10 cellular contexts compared by ENCODE assay signal in genomic region chr14:93369393-93370266, GRCh38. TPM values are rescaled to one million over a fixed set of nuclear protein-coding genes. Genes with fewer than 3 reads are reported as not detected.
DNase-seq lines count a peak whose midpoint lies in the region; ATAC-seq, FAIRE-seq and TF ChIP-seq lines count a peak whose summit lies in the region.
"Had no signal": no experiment of that assay in that cellular context is flagged by ENCODE, and none has a peak within 500 bp of the region (broad histone marks: within the 10 kb centered on the region; RNA-seq: fewer than 3 reads in every experiment).

No MANE protein-coding gene starts in this region.

- TF ChIP-seq EP300 in HepG2 (IDR thresholded peaks at IDR 0.05; ENCODE audit: low read depth in 2 of 2, low read length in 2 of 2) (no peak), HepG2 (CRISPR knock-in tag; IDR thresholded peaks at IDR 0.05; ENCODE audit: borderline replicate concordance) (no peak)

- TF ChIP-seq POLR2A in right lobe of liver (IDR thresholded peaks at IDR 0.05) (no peak), HepG2 (IDR thresholded peaks at IDR 0.05; ENCODE audit: insufficient read depth in 1 of 2, low read depth in 2 of 2, low read length in 2 of 2) (no peak)

- H3K4me2 ChIP-seq in HepG2 (ENCODE audit: low read depth, low read length) (no peak overlapping the region), OCI-LY3 (ENCODE audit: low read length) (peak overlapping the region; percentile 52)

- H3K9me3 Mint-ChIP-seq in activated T-cell treated with anti-CD3 and anti-CD28 coated beads, Interleukin-2, amount 50 U/mL, for 4 hours: peaks cover 9% of the 10 kb centered on the region

- TF ChIP-seq CTCF in right lobe of liver (IDR thresholded peaks at IDR 0.05) (no peak), HepG2 (CRISPR knock-in tag; IDR thresholded peaks at IDR 0.05) (no peak), OCI-LY3 (IDR thresholded peaks at IDR 0.05; ENCODE audit: low read depth, low read length) (no peak), upper lobe of right lung (IDR thresholded peaks at IDR 0.05) (no peak)

- no peak overlapping the region for H2AFZ ChIP-seq in HepG2 (ENCODE audit: low read length)
- peak overlapping the region; percentile 84 for H2AFZ ChIP-seq in OCI-LY3 (ENCODE audit: low read depth, low read length)

- H4K20me1 ChIP-seq in HepG2 (ENCODE audit: insufficient read depth, low read length) (no peaks in the 10 kb centered on the region), OCI-LY3 (ENCODE audit: insufficient read depth, low read length) (no peaks in the 10 kb centered on the region)

- intact Hi-C loops in right lobe of liver (cut with DNase I) (no loop called here), HepG2 (cut with micrococcal nuclease; ENCODE audit: unreplicated experiment) (no loop called here), upper lobe of right lung (cut with DNase I) (no loop called here)

- no TSS peak for BruUV-seq in HepG2 (replicated peaks; lab: Mats Ljungman, UMichigan)

- H3K4me3 Mint-ChIP-seq in activated T-cell treated with anti-CD3 and anti-CD28 coated beads, Interleukin-2, amount 50 U/mL, for 4 hours: no peak overlapping the region
- H3K4me3 Mint-ChIP-seq: T-cell had no signal

- H3K4me1 ChIP-seq in right lobe of liver (no peaks in the 10 kb centered on the region), HepG2 (ENCODE audit: insufficient read depth, low read length) (no peaks in the 10 kb centered on the region), OCI-LY3 (ENCODE audit: low read length) (peaks cover 33% of the 10 kb centered on the region), upper lobe of right lung (no peaks in the 10 kb centered on the region)

- no peak for DNase-seq in right lobe of liver
- DNase-seq in HepG2 (ENCODE audit: low spot score): no peak
- DNase-seq in upper lobe of right lung: no peak
- DNase-seq in SHP77 (lab: John Stamatoyannopoulos, UW): no peak
- DNase-seq in T1000 (lab: John Stamatoyannopoulos, UW): no peak
- no peak for DNase-seq in activated T-cell treated with anti-CD3 and anti-CD28 coated beads, Interleukin-2, amount 50 U/mL, for 4 hours
- DNase-seq: stimulated activated CD4-positive, alpha-beta T cell treated with anti-CD3 and anti-CD28 coated beads, Interleukin-4, amount 100 ng/mL, for 1 hour had no signal

- ATAC-seq in right lobe of liver: peak in 3 of 4 donors; percentile 32 to 49 (median 39)
- ATAC-seq in HepG2: no peak
- ATAC-seq in HG02981 (IDR thresholded peaks at IDR 0.05; ENCODE audit: unreplicated experiment): peak; percentile 93
- ATAC-seq in upper lobe of right lung: peak; percentile 91
- no peak for ATAC-seq in activated T-cell treated with anti-CD3 and anti-CD28 coated beads, Interleukin-2, amount 50 U/mL, for 4 hours
- ATAC-seq: T-cell had no signal

- H3K79me2 ChIP-seq in HepG2 (ENCODE audit: insufficient read depth, low read length): no peaks in the 10 kb centered on the region
- no peaks in the 10 kb centered on the region for H3K79me2 ChIP-seq in OCI-LY3 (ENCODE audit: low read length)

- H3K27me3 ChIP-seq in right lobe of liver: no peaks in the 10 kb centered on the region
- H3K27me3 ChIP-seq in HepG2 (ENCODE audit: control insufficient read depth in 1 of 2, insufficient read depth in 2 of 2, low read length in 2 of 2): peaks cover 0 to 3% of the 10 kb centered on the region in 2 experiments; a peak in 1 of 5 replicates
- no peaks in the 10 kb centered on the region for H3K27me3 ChIP-seq in OCI-LY3 (ENCODE audit: low read depth, low read length)
- no peaks in the 10 kb centered on the region for H3K27me3 ChIP-seq in upper lobe of right lung

- in situ Hi-C loops in HepG2 (cut with HindIII; ENCODE audit: extremely low pct_ligation_motif_present, low pct_unique_long_range_greater_than_20kb): no loop called here

- TF ChIP-seq RAD21 in HepG2 (CRISPR knock-in tag; IDR thresholded peaks at IDR 0.05): no peak

- POLR2A ChIA-PET in HepG2 (lab: Yijun Ruan, JAX): no interaction called here

- H3K36me3 ChIP-seq in right lobe of liver (no peaks in the 10 kb centered on the region), HepG2 (replicated peaks in 1 of 2; ENCODE audit: control insufficient read depth in 1 of 2, insufficient read depth in 2 of 2, low read length in 2 of 2) (no peaks in the 10 kb centered on the region), OCI-LY3 (replicated peaks; ENCODE audit: low read depth, low read length) (no peaks in the 10 kb centered on the region), upper lobe of right lung (no peaks in the 10 kb centered on the region)

- WGBS in right lobe of liver (ENCODE audit: insufficient coverage, low coverage, low lambda C conversion rate, missing lambda C conversion rate): 63% methylated on average over 7 of the region's 7 CpGs
- WGBS in HepG2 (ENCODE audit: low lambda C conversion rate): 28% methylated on average over 7 of the region's 7 CpGs

- no peaks in the 10 kb centered on the region for H3K36me3 Mint-ChIP-seq in activated T-cell treated with anti-CD3 and anti-CD28 coated beads, Interleukin-2, amount 50 U/mL, for 4 hours (ENCODE audit: insufficient read depth)
- H3K36me3 Mint-ChIP-seq: T-cell had no signal

- no peak overlapping the region for H3K27ac ChIP-seq in right lobe of liver
- no peak overlapping the region for H3K27ac ChIP-seq in HepG2 (ENCODE audit: extremely low read length, insufficient read depth, low read length)
- H3K27ac ChIP-seq in OCI-LY3 (ENCODE audit: low read length): peak overlapping the region; percentile 46
- H3K27ac ChIP-seq in upper lobe of right lung: no peak overlapping the region

- peaks cover 28% of the 10 kb centered on the region for H3K27me3 Mint-ChIP-seq in activated T-cell treated with anti-CD3 and anti-CD28 coated beads, Interleukin-2, amount 50 U/mL, for 4 hours (ENCODE audit: low read depth)

- H3K9ac ChIP-seq in HepG2 (ENCODE audit: insufficient read depth, low read depth, low read length): no peak overlapping the region
- H3K9ac ChIP-seq in OCI-LY3 (ENCODE audit: low read length): peak overlapping the region; percentile 30; the same call in 1 of the 2 replicates

- H3K4me1 Mint-ChIP-seq in activated T-cell treated with anti-CD3 and anti-CD28 coated beads, Interleukin-2, amount 50 U/mL, for 4 hours (ENCODE audit: low read depth): no peaks in the 10 kb centered on the region
- H3K4me1 Mint-ChIP-seq: T-cell had no signal

- FAIRE-seq in HepG2 (lab: Jason Lieb, UNC): no peak

- CTCF ChIA-PET in HepG2 (lab: Yijun Ruan, JAX; ENCODE audit: low intra/inter-chr PET ratio, low total read pairs): no interaction called here

- no peak overlapping the region for H3K4me3 ChIP-seq in right lobe of liver
- H3K4me3 ChIP-seq in HepG2 (replicated peaks in 1 of 3; ENCODE audit: insufficient read depth in 1 of 3, low read depth in 2 of 3, low read length in 3 of 3): no peak overlapping the region
- H3K4me3 ChIP-seq in OCI-LY3 (ENCODE audit: low read length): peak overlapping the region; percentile 11; the same call in 1 of the 2 replicates
- H3K4me3 ChIP-seq in upper lobe of right lung: no peak overlapping the region

- no peaks in the 10 kb centered on the region for H3K9me3 ChIP-seq in right lobe of liver
- H3K9me3 ChIP-seq in HepG2 (ENCODE audit: low read length): no peaks in the 10 kb centered on the region
- no peaks in the 10 kb centered on the region for H3K9me3 ChIP-seq in OCI-LY3 (ENCODE audit: insufficient read depth, low read length)
- no peaks in the 10 kb centered on the region for H3K9me3 ChIP-seq in upper lobe of right lung

RNA-seq across cellular contexts. Expression of gene COX8C, which starts 22.6 kb away (rescaled TPM):
- total RNA-seq in right lobe of liver (not detected), HepG2 (2016; rRNA removed; fragmentation: Illumina TruSeq; extraction: Trizol) (not detected in 2 replicates), upper lobe of right lung (not detected)
- not detected in 2 replicates for total RNA-seq in HepG2 (2016; cell fraction: cytosol; rRNA removed; fragmentation: Illumina TruSeq; extraction: Trizol; ENCODE audit: low read depth)
- total RNA-seq in HepG2 (2016; cell fraction: insoluble cytoplasmic fraction; rRNA removed; fragmentation: Illumina TruSeq; extraction: Trizol): not detected in 2 replicates
- total RNA-seq in HepG2 (2016; cell fraction: membrane; rRNA removed; fragmentation: Illumina TruSeq; extraction: Trizol): not detected in 2 replicates
- total RNA-seq in HepG2 (2016; cell fraction: nucleus; rRNA removed; fragmentation: Illumina TruSeq; extraction: Trizol): not detected in 2 replicates
- not detected in 2 replicates for polyA plus RNA-seq in HepG2 (2011; rRNA removed)
- not detected in 2 replicates for polyA plus RNA-seq in HepG2 (2011; cell fraction: cytosol; rRNA removed)
- polyA plus RNA-seq in HepG2 (2011; cell fraction: nucleus; rRNA removed): not detected in 2 replicates
- polyA plus RNA-seq in HepG2 (2012): not detected in 2 replicates
- polyA plus RNA-seq in HepG2 (2016; cell fraction: cytosol; fragmentation: Illumina TruSeq; extraction: Trizol; ENCODE audit: low read depth): not detected in 2 replicates
- not detected in 2 replicates for polyA plus RNA-seq in HepG2 (2016; cell fraction: insoluble cytoplasmic fraction; fragmentation: Illumina TruSeq; extraction: Trizol; ENCODE audit: low read depth)
- polyA plus RNA-seq in HepG2 (2016; cell fraction: membrane; fragmentation: Illumina TruSeq; extraction: Trizol; ENCODE audit: low read depth): not detected in 2 replicates
- not detected in 2 replicates for polyA plus RNA-seq in HepG2 (2016; cell fraction: nucleus; fragmentation: Illumina TruSeq; extraction: Trizol; ENCODE audit: insufficient read depth, low read depth)
- not detected in 2 replicates for polyA minus RNA-seq in HepG2 (2011; rRNA and poly(A)+ RNA removed; ENCODE audit: low replicate concordance)
- polyA minus RNA-seq in HepG2 (2011; cell fraction: cytosol; rRNA and poly(A)+ RNA removed): not detected in 2 replicates
- not detected in 2 replicates for polyA minus RNA-seq in HepG2 (2011; cell fraction: nucleus; rRNA and poly(A)+ RNA removed)
- total RNA-seq in activated T-cell treated with anti-CD3 and anti-CD28 coated beads, Interleukin-2, amount 50 U/mL, for 4 hours: not detected
- total RNA-seq: T-cell had no signal

RNA-seq across cellular contexts. Expression of gene BTBD7, which starts 36.8 kb away (rescaled TPM):
- total RNA-seq in right lobe of liver (10 to 100 TPM in 4 of 6 experiments, 1 to 10 TPM in 2; 8.1 to 14.3 (median 11.0) TPM), HepG2 (2016; rRNA removed; fragmentation: Illumina TruSeq; extraction: Trizol) (15.2 and 19.9 TPM in 2 replicates), upper lobe of right lung (38.2 TPM)
- total RNA-seq in HepG2 (2016; cell fraction: cytosol; rRNA removed; fragmentation: Illumina TruSeq; extraction: Trizol; ENCODE audit: low read depth): 25.9 and 26.4 TPM in 2 replicates
- 12.9 and 17.5 TPM in 2 replicates for total RNA-seq in HepG2 (2016; cell fraction: insoluble cytoplasmic fraction; rRNA removed; fragmentation: Illumina TruSeq; extraction: Trizol)
- total RNA-seq in HepG2 (2016; cell fraction: membrane; rRNA removed; fragmentation: Illumina TruSeq; extraction: Trizol): 21.6 and 25.2 TPM in 2 replicates
- 14.3 and 17.4 TPM in 2 replicates for total RNA-seq in HepG2 (2016; cell fraction: nucleus; rRNA removed; fragmentation: Illumina TruSeq; extraction: Trizol)
- polyA plus RNA-seq in HepG2 (2011; rRNA removed): 9.7 and 11.6 TPM in 2 replicates
- 7.2 and 8.0 TPM in 2 replicates for polyA plus RNA-seq in HepG2 (2011; cell fraction: cytosol; rRNA removed)
- 7.6 and 8.4 TPM in 2 replicates for polyA plus RNA-seq in HepG2 (2011; cell fraction: nucleus; rRNA removed)
- polyA plus RNA-seq in HepG2 (2012): 8.0 and 8.5 TPM in 2 replicates
- polyA plus RNA-seq in HepG2 (2016; cell fraction: cytosol; fragmentation: Illumina TruSeq; extraction: Trizol; ENCODE audit: low read depth): 2.0 and 2.3 TPM in 2 replicates
- polyA plus RNA-seq in HepG2 (2016; cell fraction: insoluble cytoplasmic fraction; fragmentation: Illumina TruSeq; extraction: Trizol; ENCODE audit: low read depth): 13.9 and 15.1 TPM in 2 replicates
- 6.0 and 7.2 TPM in 2 replicates for polyA plus RNA-seq in HepG2 (2016; cell fraction: membrane; fragmentation: Illumina TruSeq; extraction: Trizol; ENCODE audit: low read depth)
- 19.2 and 19.5 TPM in 2 replicates for polyA plus RNA-seq in HepG2 (2016; cell fraction: nucleus; fragmentation: Illumina TruSeq; extraction: Trizol; ENCODE audit: insufficient read depth, low read depth)
- polyA minus RNA-seq in HepG2 (2011; rRNA and poly(A)+ RNA removed; ENCODE audit: low replicate concordance): 28.3 and 39.7 TPM in 2 replicates
- polyA minus RNA-seq in HepG2 (2011; cell fraction: cytosol; rRNA and poly(A)+ RNA removed): 13.5 and 16.3 TPM in 2 replicates
- 18.5 and 23.7 TPM in 2 replicates for polyA minus RNA-seq in HepG2 (2011; cell fraction: nucleus; rRNA and poly(A)+ RNA removed)
- total RNA-seq in activated T-cell treated with anti-CD3 and anti-CD28 coated beads, Interleukin-2, amount 50 U/mL, for 4 hours: 10 to 100 TPM; 14.9 to 20.3 (median 17.8) TPM

Comparison
In these comparisons a context has a peak if more than half of its experiments do, and no peak if none do; other contexts are left out.
1. ATAC-seq: peak in right lobe of liver (3 of 4), HG02981 (single experiment) and upper lobe of right lung (single experiment); none in HepG2 (single experiment) and activated T-cell treated with anti-CD3 and anti-CD28 coated beads, Interleukin-2, amount 50 U/mL, for 4 hours (0 of 2).